In the genomic region with DNA sequence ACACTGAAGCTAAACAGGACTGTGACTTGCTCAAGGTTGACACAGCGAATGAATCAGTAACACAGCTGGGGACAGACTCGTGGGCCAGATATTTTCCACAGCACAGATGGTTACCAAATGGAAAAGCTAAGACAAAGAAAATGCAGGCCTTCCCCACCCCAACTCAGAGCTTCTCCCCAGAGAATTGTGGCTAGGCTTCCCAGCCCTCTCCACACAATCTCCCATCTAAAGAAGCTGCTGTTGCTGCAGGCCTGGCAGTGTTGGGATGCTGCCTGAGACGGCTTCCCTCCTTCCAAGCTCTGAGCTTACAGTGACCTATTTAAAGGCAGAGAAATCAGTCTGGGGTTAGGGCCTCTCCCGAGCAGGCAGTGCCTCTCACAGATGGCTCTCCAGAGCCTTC, we compare ENCODE assay signal across 13 cellular contexts. TPM values are rescaled to one million over a fixed set of nuclear protein-coding genes. Genes with fewer than 3 reads are reported as not detected.
DNase-seq lines count a peak whose midpoint lies in the region; ATAC-seq and TF ChIP-seq lines count a peak whose summit lies in the region.
"Had no signal": no experiment of that assay in that cellular context is flagged by ENCODE, and none has a peak within 500 bp of the region (broad histone marks: within the 10 kb centered on the region; RNA-seq: fewer than 3 reads in every experiment).

No MANE protein-coding gene starts in this region.

- H4K91ac ChIP-seq in mesenchymal stem cell (ENCODE audit: low read length), result no peak overlapping the region

- H3K9ac ChIP-seq in mesenchymal stem cell (ENCODE audit: low read length) (peak overlapping the region; percentile 19), subcutaneous abdominal adipose tissue (ENCODE audit: low read length in 5 of 5) (no peak overlapping the region)
- H3K9ac ChIP-seq: parathyroid adenoma had no signal

- no peak overlapping the region for H3K14ac ChIP-seq in mesenchymal stem cell (ENCODE audit: low read length in 2 of 2)

- H3K36me3 ChIP-seq in mesenchymal stem cell (ENCODE audit: control insufficient read depth in 1 of 2, insufficient read depth in 2 of 2, low read depth in 1 of 2, low read length in 2 of 2), result no peaks in the 10 kb centered on the region
- H3K36me3 ChIP-seq in subcutaneous abdominal adipose tissue (ENCODE audit: control insufficient read depth in 5 of 5, insufficient read depth in 5 of 5, low read length in 5 of 5), result no peaks in the 10 kb centered on the region

- H3K4me1 ChIP-seq in mesenchymal stem cell (ENCODE audit: control insufficient read depth, insufficient read depth, low read depth, low read length) (no peaks in the 10 kb centered on the region), subcutaneous abdominal adipose tissue (ENCODE audit: control insufficient read depth in 5 of 5, insufficient read depth in 5 of 5, low read length in 5 of 5) (peaks cover 2 to 14% (median 12%) of the 10 kb centered on the region in 5 donors)
- H3K4me1 ChIP-seq: parathyroid adenoma had no signal

- no peak overlapping the region for H2BK12ac ChIP-seq in mesenchymal stem cell (ENCODE audit: low read length in 2 of 2)

- no peak overlapping the region for H3K4me2 ChIP-seq in mesenchymal stem cell (ENCODE audit: low read length, poor library complexity, severe bottlenecking)

- DNase-seq in LHCN-M2 (ENCODE audit: low read depth) (peak; percentile 32), fibroblast of mammary gland (ENCODE audit: low read depth) (peak; percentile 93), mesenchymal stem cell (peak; percentile 1), hippocampal formation (lab: John Stamatoyannopoulos, UW) (no peak), KBM-7 (no peak)
- DNase-seq: OCI-M1; stimulated activated CD4-positive, alpha-beta T cell treated with anti-CD3 and anti-CD28 coated beads, Interleukin-2, amount 100 ng/mL, for 24 hours had no signal

- H3K27ac ChIP-seq in mesenchymal stem cell (ENCODE audit: low read length, poor library complexity, severe bottlenecking) (no peak overlapping the region), subcutaneous abdominal adipose tissue (ENCODE audit: low read depth, low read length) (peak overlapping the region; percentile 7)
- H3K27ac ChIP-seq: C4-2B, parathyroid adenoma, VCaP had no signal

- H4K8ac ChIP-seq in mesenchymal stem cell (ENCODE audit: low read length), result no peak overlapping the region

- no peak overlapping the region for H2BK15ac ChIP-seq in mesenchymal stem cell (ENCODE audit: low read depth, poor library complexity, severe bottlenecking)

- H3K4ac ChIP-seq in mesenchymal stem cell (ENCODE audit: low read depth in 1 of 2, low read length in 2 of 2), result no peak overlapping the region

- ATAC-seq in HG02852 (IDR thresholded peaks at IDR 0.05; ENCODE audit: unreplicated experiment), result no peak
- no peak for ATAC-seq in GM18909 (IDR thresholded peaks at IDR 0.05; ENCODE audit: poor library complexity, unreplicated experiment)

- in situ Hi-C loops in KBM-7 (cut with MboI; ENCODE audit: low pct_unique_long_range_greater_than_20kb, low sequenced_read_pairs), result no loop called here

- H2BK120ac ChIP-seq in mesenchymal stem cell (ENCODE audit: low read depth, low read length), result no peak overlapping the region

- H3K18ac ChIP-seq in mesenchymal stem cell (ENCODE audit: low read depth in 1 of 2, low read length in 2 of 2), result no peak overlapping the region

- H3K4me3 ChIP-seq in fibroblast of mammary gland (ENCODE audit: control insufficient read depth, low read depth, low read length) (no peak overlapping the region), mesenchymal stem cell (ENCODE audit: insufficient read depth in 1 of 2, low read depth in 1 of 2, low read length in 2 of 2) (peak overlapping the region in 1 of 2 experiments; percentile 61), subcutaneous abdominal adipose tissue (ENCODE audit: low read depth in 1 of 5, low read length in 5 of 5) (peak overlapping the region in 2 of 5 donors; percentile 16 to 32)

- H3K9me3 ChIP-seq in mesenchymal stem cell (ENCODE audit: control insufficient read depth, low read length), result no peaks in the 10 kb centered on the region
- no peaks in the 10 kb centered on the region for H3K9me3 ChIP-seq in subcutaneous abdominal adipose tissue (ENCODE audit: control insufficient read depth in 5 of 5, low read length in 5 of 5)

- 68% methylated on average over 2 of the region's 4 CpGs for WGBS in mesenchymal stem cell

- no peak overlapping the region for H3K23ac ChIP-seq in mesenchymal stem cell (ENCODE audit: low read length in 2 of 2)

- TF ChIP-seq CTCF in fibroblast of mammary gland (conservative IDR thresholded peaks at IDR 0.05; ENCODE audit: control insufficient read depth, insufficient read depth, low read depth, low read length), result no peak

- H3K27me3 ChIP-seq in mesenchymal stem cell (ENCODE audit: control insufficient read depth in 1 of 2, insufficient read depth in 1 of 2, low read length in 2 of 2) (peaks cover 0 to 19% of the 10 kb centered on the region in 2 experiments), subcutaneous abdominal adipose tissue (ENCODE audit: control insufficient read depth in 5 of 5, insufficient read depth in 4 of 5, low read length in 5 of 5) (peaks cover 0 to 3% (median 0%) of the 10 kb centered on the region in 5 donors)

- H2AFZ ChIP-seq in mesenchymal stem cell (ENCODE audit: low read depth, low read length), result no peak overlapping the region

- H3K79me1 ChIP-seq in mesenchymal stem cell (replicated peaks; ENCODE audit: low read length, poor library complexity, severe bottlenecking), result no peaks in the 10 kb centered on the region

- H2BK5ac ChIP-seq in mesenchymal stem cell (ENCODE audit: low read depth, low read length, poor library complexity, severe bottlenecking), result no peak overlapping the region

- H2AK5ac ChIP-seq in mesenchymal stem cell (ENCODE audit: low read length, severe bottlenecking), result no peak overlapping the region

RNA-seq across cellular contexts. Expression of gene PGRMC1, which starts 46.5 kb away (rescaled TPM):
- total RNA-seq in LHCN-M2 (2014; rRNA removed), result 174 and 186 TPM in 2 replicates
- polyA plus RNA-seq in LHCN-M2 (2012), result 66.5 TPM
- 85.4 TPM for polyA plus RNA-seq in mesenchymal stem cell (2013, experiment 1 of 2)
- 87.5 TPM for polyA plus RNA-seq in mesenchymal stem cell (2013, experiment 2 of 2)

Comparison
In these comparisons a context has a peak if more than half of its experiments do, and no peak if none do; other contexts are left out.
1. DNase-seq: peak in LHCN-M2 (single experiment), fibroblast of mammary gland (single experiment) and mesenchymal stem cell (single experiment); none in hippocampal formation (0 of 2) and KBM-7 (single experiment).